Comparison of ENCODE assay signal across 20 cellular contexts in the genomic region with DNA sequence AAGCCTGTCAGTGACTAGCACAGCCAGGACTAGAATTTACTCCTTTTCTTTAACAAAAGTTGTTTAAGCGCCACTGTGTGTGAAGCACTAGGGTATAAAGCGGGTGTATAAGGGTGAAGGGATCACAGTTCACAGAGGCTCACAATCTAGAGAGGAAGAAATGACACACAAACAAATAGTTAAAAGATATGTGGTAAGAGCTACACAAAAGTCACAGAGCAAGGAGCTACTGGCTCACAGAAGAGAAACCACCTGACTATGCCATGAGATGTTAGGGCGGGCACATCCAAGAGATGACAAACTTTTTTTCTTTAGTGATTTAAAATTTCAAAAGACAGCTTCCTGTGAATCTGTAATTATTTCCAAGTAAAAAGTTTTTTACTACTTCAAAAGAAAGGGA. TPM values are rescaled to one million over a fixed set of nuclear protein-coding genes. Genes with fewer than 3 reads are reported as not detected.
DNase-seq lines count a peak whose midpoint lies in the region; ATAC-seq and TF ChIP-seq lines count a peak whose summit lies in the region.
"Had no signal": no experiment of that assay in that cellular context is flagged by ENCODE, and none has a peak within 500 bp of the region (broad histone marks: within the 10 kb centered on the region; RNA-seq: fewer than 3 reads in every experiment).

No MANE protein-coding gene starts in this region.

- H3K36me3 Mint-ChIP-seq in activated CD8-positive, alpha-beta T cell treated with anti-CD3 and anti-CD28 coated beads for 36 hours (ENCODE audit: low read depth) = peaks cover 7% of the 10 kb centered on the region
- peaks cover 4% of the 10 kb centered on the region for H3K36me3 Mint-ChIP-seq in activated CD8-positive, alpha-beta T cell treated with anti-CD3 and anti-CD28 coated beads, Interleukin-2, amount 10 ng/mL, durations not matched to agents 7 days and 5 days (ENCODE audit: low read depth)

- H3K4me1 Mint-ChIP-seq in activated CD8-positive, alpha-beta T cell treated with anti-CD3 and anti-CD28 coated beads for 36 hours (ENCODE audit: low read depth) = peaks cover 11% of the 10 kb centered on the region
- no peaks in the 10 kb centered on the region for H3K4me1 Mint-ChIP-seq in activated CD8-positive, alpha-beta T cell treated with anti-CD3 and anti-CD28 coated beads, Interleukin-2, amount 10 ng/mL, durations not matched to agents 7 days and 5 days (ENCODE audit: low read depth)
- H3K4me1 Mint-ChIP-seq: B cell had no signal

- no peaks in the 10 kb centered on the region for H3K36me3 ChIP-seq in RWPE2 (ENCODE audit: low read depth)

- intact Hi-C loops in activated CD8-positive, alpha-beta T cell treated with anti-CD3 and anti-CD28 coated beads for 36 hours (cut with micrococcal nuclease) = no loop called here

- H3K27me3 ChIP-seq in RWPE2 (ENCODE audit: insufficient read depth, poor library complexity, severe bottlenecking) = no peaks in the 10 kb centered on the region

- peak; percentile 4 for ATAC-seq in activated CD8-positive, alpha-beta T cell treated with anti-CD3 and anti-CD28 coated beads for 36 hours
- ATAC-seq in activated CD8-positive, alpha-beta T cell treated with anti-CD3 and anti-CD28 coated beads, Interleukin-2, amount 10 ng/mL, durations not matched to agents 7 days and 5 days = no peak
- ATAC-seq in RWPE2 (ENCODE audit: low read depth) (no peak), GM21515 (IDR thresholded peaks at IDR 0.05; ENCODE audit: unreplicated experiment) (no peak), HG03175 (IDR thresholded peaks at IDR 0.05; ENCODE audit: unreplicated experiment) (no peak)

- CTCF ChIA-PET in activated CD8-positive, alpha-beta T cell treated with anti-CD3 and anti-CD28 coated beads for 36 hours (lab: Charles Lee) = interaction anchor here (1.0 to 1.2 kb wide), 2 partner anchors 14 to 26 kb away, joined by 3 read pairs; no protein-coding TSS in a partner anchor
- CTCF ChIA-PET in activated CD8-positive, alpha-beta T cell treated with anti-CD3 and anti-CD28 coated beads, Interleukin-2, amount 10 ng/mL, durations not matched to agents 7 days and 5 days (lab: Charles Lee) = interaction anchor here (1.5 kb wide), 1 partner anchor 14 kb away, joined by 5 read pairs; no protein-coding TSS in a partner anchor

- peaks cover 12% of the 10 kb centered on the region for H3K4me1 ChIP-seq in RWPE2 (ENCODE audit: insufficient read depth, poor library complexity, severe bottlenecking)

- no peak for DNase-seq in activated CD8-positive, alpha-beta T cell treated with anti-CD3 and anti-CD28 coated beads for 36 hours
- DNase-seq in activated CD8-positive, alpha-beta T cell treated with anti-CD3 and anti-CD28 coated beads, Interleukin-2, amount 10 ng/mL, durations not matched to agents 7 days and 5 days = no peak
- DNase-seq in RWPE2 (ENCODE audit: low spot score) = no peak
- no peak for DNase-seq in epithelial cell of prostate (ENCODE audit: low read depth, low spot score)
- no peak for DNase-seq in inferior parietal cortex (ENCODE audit: extremely low spot score)
- DNase-seq: 8988T, DND-41, HFFc6, NCI-H1417, NCI-H187, NCI-H2107, NCI-H510A, NCI-H774, OCI-M1, SHP77 treated with DMSO at 0.1 percent for 48 hours had no signal

- no peak for TF ChIP-seq CTCF in activated CD8-positive, alpha-beta T cell treated with anti-CD3 and anti-CD28 coated beads for 36 hours (IDR thresholded peaks at IDR 0.05)
- TF ChIP-seq CTCF in RWPE2 (IDR thresholded peaks at IDR 0.05; ENCODE audit: poor library complexity, severe bottlenecking) = no peak

- no peak overlapping the region for H3K4me3 Mint-ChIP-seq in activated CD8-positive, alpha-beta T cell treated with anti-CD3 and anti-CD28 coated beads for 36 hours
- H3K4me3 Mint-ChIP-seq in activated CD8-positive, alpha-beta T cell treated with anti-CD3 and anti-CD28 coated beads, Interleukin-2, amount 10 ng/mL, durations not matched to agents 7 days and 5 days = no peak overlapping the region
- H3K4me3 Mint-ChIP-seq: B cell, HFFc6 had no signal

- peak overlapping the region; percentile 17 for H3K27ac ChIP-seq in RWPE2 (ENCODE audit: poor library complexity, severe bottlenecking)
- H3K27ac ChIP-seq in epithelial cell of prostate = peak overlapping the region; percentile 78
- H3K27ac ChIP-seq in skin epidermis = peak overlapping the region in 12 of 21 experiments; percentile 2 to 69 (median 44)
- H3K27ac ChIP-seq: KMS-11 had no signal

- POLR2A ChIA-PET in activated CD8-positive, alpha-beta T cell treated with anti-CD3 and anti-CD28 coated beads for 36 hours (lab: Charles Lee) = no interaction called here
- POLR2A ChIA-PET in activated CD8-positive, alpha-beta T cell treated with anti-CD3 and anti-CD28 coated beads, Interleukin-2, amount 10 ng/mL, durations not matched to agents 7 days and 5 days (lab: Charles Lee) = no interaction called here

- H3K27ac Mint-ChIP-seq in activated CD8-positive, alpha-beta T cell treated with anti-CD3 and anti-CD28 coated beads for 36 hours = no peak overlapping the region
- no peak overlapping the region for H3K27ac Mint-ChIP-seq in activated CD8-positive, alpha-beta T cell treated with anti-CD3 and anti-CD28 coated beads, Interleukin-2, amount 10 ng/mL, durations not matched to agents 7 days and 5 days
- H3K27ac Mint-ChIP-seq: B cell, HFFc6 had no signal

- no peaks in the 10 kb centered on the region for H3K27me3 Mint-ChIP-seq in activated CD8-positive, alpha-beta T cell treated with anti-CD3 and anti-CD28 coated beads for 36 hours
- no peaks in the 10 kb centered on the region for H3K27me3 Mint-ChIP-seq in activated CD8-positive, alpha-beta T cell treated with anti-CD3 and anti-CD28 coated beads, Interleukin-2, amount 10 ng/mL, durations not matched to agents 7 days and 5 days (ENCODE audit: low read depth)
- H3K27me3 Mint-ChIP-seq: B cell had no signal

- H3K4me3 ChIP-seq in RWPE2 (ENCODE audit: severe bottlenecking) (no peak overlapping the region), skin epidermis (no peak overlapping the region)

- H3K9me3 ChIP-seq in RWPE2 (ENCODE audit: severe bottlenecking) = no peaks in the 10 kb centered on the region

- no peaks in the 10 kb centered on the region for H3K9me3 Mint-ChIP-seq in activated CD8-positive, alpha-beta T cell treated with anti-CD3 and anti-CD28 coated beads for 36 hours
- H3K9me3 Mint-ChIP-seq in activated CD8-positive, alpha-beta T cell treated with anti-CD3 and anti-CD28 coated beads, Interleukin-2, amount 10 ng/mL, durations not matched to agents 7 days and 5 days (ENCODE audit: insufficient read depth) = no peaks in the 10 kb centered on the region
- H3K9me3 Mint-ChIP-seq: HFFc6 had no signal

RNA-seq across cellular contexts. Expression of gene PHF21A, which starts 55.6 kb away (rescaled TPM):
- 10 to 100 TPM; 36.2 to 40.4 TPM for total RNA-seq in activated CD8-positive, alpha-beta T cell treated with anti-CD3 and anti-CD28 coated beads for 36 hours
- 10 to 100 TPM; 26.9 to 27.0 TPM for total RNA-seq in activated CD8-positive, alpha-beta T cell treated with anti-CD3 and anti-CD28 coated beads, Interleukin-2, amount 10 ng/mL, durations not matched to agents 7 days and 5 days

Comparison
In these comparisons a context has a peak if more than half of its experiments do, and no peak if none do; other contexts are left out.
1. H3K27ac ChIP-seq: peak in every context shown above with its lines; median percentile 78 in epithelial cell of prostate; 44 in skin epidermis; 17 in RWPE2.